20 cellular contexts compared by ENCODE assay signal in genomic region chr1:177770096-177770495, GRCh38.
"Had no signal": no experiment of that assay in that cellular context is flagged by ENCODE, and none has a peak within 500 bp of the region (broad histone marks: within the 10 kb centered on the region; RNA-seq: fewer than 3 reads in every experiment).

No MANE protein-coding gene starts in this region.

- H3K27me3 Mint-ChIP-seq: activated CD4-positive, alpha-beta memory T cell treated with anti-CD3 and anti-CD28 coated beads, Interleukin-2, amount 10 ng/mL, durations not matched to agents 7 days and 5 days; activated naive CD4-positive, alpha-beta T cell treated with anti-CD3 and anti-CD28 coated beads, Interleukin-2, amount 50 U/mL, for 24 hours; progenitor cell of endocrine pancreas had no signal

- DNase-seq: activated CD4-positive, alpha-beta memory T cell treated with anti-CD3 and anti-CD28 coated beads, Interleukin-2, amount 10 ng/mL, durations not matched to agents 7 days and 5 days; activated effector memory CD4-positive, alpha-beta T cell treated with Interleukin-2 at 50 U/mL for 16 hours; activated T-cell treated with anti-CD3 and anti-CD28 coated beads, Interleukin-2, amount 50 U/mL, for 4 hours; adrenal gland; dorsolateral prefrontal cortex; endodermal cell; head of caudate nucleus; lower lobe of right lung; nephron progenitor cell; occipital lobe; stimulated activated CD4-positive, alpha-beta T cell treated with anti-CD3 and anti-CD28 coated beads, Interleukin-4, amount 100 ng/mL, for 24 hours; stimulated activated naive CD4-positive, alpha-beta T cell; transverse colon had no signal

- H3K27me3 ChIP-seq: adrenal gland, cardiac muscle cell, dorsolateral prefrontal cortex, right atrium auricular region, transverse colon, vagina had no signal

- H3K27ac Mint-ChIP-seq: activated CD4-positive, alpha-beta memory T cell treated with anti-CD3 and anti-CD28 coated beads, Interleukin-2, amount 10 ng/mL, durations not matched to agents 7 days and 5 days; activated naive CD4-positive, alpha-beta T cell treated with anti-CD3 and anti-CD28 coated beads, Interleukin-2, amount 50 U/mL, for 24 hours; endodermal cell; nephron progenitor cell; progenitor cell of endocrine pancreas had no signal

- H3K4me1 Mint-ChIP-seq: activated CD4-positive, alpha-beta memory T cell treated with anti-CD3 and anti-CD28 coated beads, Interleukin-2, amount 10 ng/mL, durations not matched to agents 7 days and 5 days; activated naive CD4-positive, alpha-beta T cell treated with anti-CD3 and anti-CD28 coated beads, Interleukin-2, amount 50 U/mL, for 24 hours; endodermal cell; nephron progenitor cell had no signal

- H3K9me3 ChIP-seq: adrenal gland, vagina had no signal

- H3K36me3 Mint-ChIP-seq: activated naive CD4-positive, alpha-beta T cell treated with anti-CD3 and anti-CD28 coated beads, Interleukin-2, amount 50 U/mL, for 24 hours had no signal

- H3K4me3 Mint-ChIP-seq: activated CD4-positive, alpha-beta memory T cell treated with anti-CD3 and anti-CD28 coated beads, Interleukin-2, amount 10 ng/mL, durations not matched to agents 7 days and 5 days; activated naive CD4-positive, alpha-beta T cell treated with anti-CD3 and anti-CD28 coated beads, Interleukin-2, amount 50 U/mL, for 24 hours; activated T-cell treated with anti-CD3 and anti-CD28 coated beads, Interleukin-2, amount 50 U/mL, for 4 hours; endodermal cell; nephron progenitor cell had no signal

- H3K4me1 ChIP-seq: adrenal gland, lower lobe of right lung, right atrium auricular region, transverse colon, vagina had no signal

- H3K27ac ChIP-seq: adrenal gland, cardiac muscle cell, dorsolateral prefrontal cortex, lower lobe of right lung, right atrium auricular region, skin epidermis, transverse colon, vagina, VCaP had no signal

- H3K9me3 Mint-ChIP-seq: activated naive CD4-positive, alpha-beta T cell treated with anti-CD3 and anti-CD28 coated beads, Interleukin-2, amount 50 U/mL, for 24 hours had no signal

- ATAC-seq: activated T-cell treated with anti-CD3 and anti-CD28 coated beads, Interleukin-2, amount 50 U/mL, for 4 hours; lower lobe of right lung had no signal
